In the genomic region with DNA sequence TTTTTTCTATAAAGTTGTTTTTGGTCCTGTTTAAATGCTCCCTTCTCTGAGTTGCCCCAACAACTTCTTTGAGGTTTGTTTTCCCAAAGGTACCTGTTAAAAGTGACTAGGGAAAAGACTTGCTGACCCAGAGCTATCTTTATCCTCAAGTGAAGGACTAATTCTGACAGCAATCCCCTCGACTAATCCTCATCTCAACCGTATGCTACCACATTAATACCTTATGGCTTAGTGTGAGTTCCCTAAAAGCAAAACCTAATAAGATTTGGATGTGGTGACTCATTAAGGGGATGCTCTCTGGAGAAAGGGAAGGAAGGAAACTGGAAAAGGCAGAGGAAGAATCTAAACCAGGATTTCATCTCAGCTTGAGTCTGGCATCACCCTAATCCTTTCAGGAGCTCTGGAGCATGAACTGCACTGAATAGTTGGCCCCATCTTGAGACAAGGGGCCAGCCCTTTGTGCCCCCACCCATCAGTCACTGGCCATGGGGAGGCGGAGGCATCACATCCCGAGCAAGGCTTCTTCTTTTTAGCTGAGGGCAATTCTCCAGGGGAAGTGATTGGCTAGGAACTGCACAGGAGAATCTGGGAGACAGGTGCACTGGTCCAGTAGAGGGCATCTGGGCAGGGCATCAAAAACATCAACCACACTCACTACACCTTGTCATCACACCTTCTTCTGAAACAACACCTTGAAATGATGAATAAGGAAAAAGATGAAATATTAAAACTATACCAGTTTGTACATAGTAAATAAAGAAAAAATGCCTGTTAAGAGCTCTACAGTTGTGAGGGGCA, we compare ENCODE assay signal across 1 cellular context.
TF ChIP-seq lines count a peak whose summit lies in the region.

No MANE protein-coding gene starts in this region.

TF ChIP-seq in GM23338, 12 proteins besides CTCF, POLR2A, EP300 and RAD21:
- TF ChIP-seq, protein P1, sequence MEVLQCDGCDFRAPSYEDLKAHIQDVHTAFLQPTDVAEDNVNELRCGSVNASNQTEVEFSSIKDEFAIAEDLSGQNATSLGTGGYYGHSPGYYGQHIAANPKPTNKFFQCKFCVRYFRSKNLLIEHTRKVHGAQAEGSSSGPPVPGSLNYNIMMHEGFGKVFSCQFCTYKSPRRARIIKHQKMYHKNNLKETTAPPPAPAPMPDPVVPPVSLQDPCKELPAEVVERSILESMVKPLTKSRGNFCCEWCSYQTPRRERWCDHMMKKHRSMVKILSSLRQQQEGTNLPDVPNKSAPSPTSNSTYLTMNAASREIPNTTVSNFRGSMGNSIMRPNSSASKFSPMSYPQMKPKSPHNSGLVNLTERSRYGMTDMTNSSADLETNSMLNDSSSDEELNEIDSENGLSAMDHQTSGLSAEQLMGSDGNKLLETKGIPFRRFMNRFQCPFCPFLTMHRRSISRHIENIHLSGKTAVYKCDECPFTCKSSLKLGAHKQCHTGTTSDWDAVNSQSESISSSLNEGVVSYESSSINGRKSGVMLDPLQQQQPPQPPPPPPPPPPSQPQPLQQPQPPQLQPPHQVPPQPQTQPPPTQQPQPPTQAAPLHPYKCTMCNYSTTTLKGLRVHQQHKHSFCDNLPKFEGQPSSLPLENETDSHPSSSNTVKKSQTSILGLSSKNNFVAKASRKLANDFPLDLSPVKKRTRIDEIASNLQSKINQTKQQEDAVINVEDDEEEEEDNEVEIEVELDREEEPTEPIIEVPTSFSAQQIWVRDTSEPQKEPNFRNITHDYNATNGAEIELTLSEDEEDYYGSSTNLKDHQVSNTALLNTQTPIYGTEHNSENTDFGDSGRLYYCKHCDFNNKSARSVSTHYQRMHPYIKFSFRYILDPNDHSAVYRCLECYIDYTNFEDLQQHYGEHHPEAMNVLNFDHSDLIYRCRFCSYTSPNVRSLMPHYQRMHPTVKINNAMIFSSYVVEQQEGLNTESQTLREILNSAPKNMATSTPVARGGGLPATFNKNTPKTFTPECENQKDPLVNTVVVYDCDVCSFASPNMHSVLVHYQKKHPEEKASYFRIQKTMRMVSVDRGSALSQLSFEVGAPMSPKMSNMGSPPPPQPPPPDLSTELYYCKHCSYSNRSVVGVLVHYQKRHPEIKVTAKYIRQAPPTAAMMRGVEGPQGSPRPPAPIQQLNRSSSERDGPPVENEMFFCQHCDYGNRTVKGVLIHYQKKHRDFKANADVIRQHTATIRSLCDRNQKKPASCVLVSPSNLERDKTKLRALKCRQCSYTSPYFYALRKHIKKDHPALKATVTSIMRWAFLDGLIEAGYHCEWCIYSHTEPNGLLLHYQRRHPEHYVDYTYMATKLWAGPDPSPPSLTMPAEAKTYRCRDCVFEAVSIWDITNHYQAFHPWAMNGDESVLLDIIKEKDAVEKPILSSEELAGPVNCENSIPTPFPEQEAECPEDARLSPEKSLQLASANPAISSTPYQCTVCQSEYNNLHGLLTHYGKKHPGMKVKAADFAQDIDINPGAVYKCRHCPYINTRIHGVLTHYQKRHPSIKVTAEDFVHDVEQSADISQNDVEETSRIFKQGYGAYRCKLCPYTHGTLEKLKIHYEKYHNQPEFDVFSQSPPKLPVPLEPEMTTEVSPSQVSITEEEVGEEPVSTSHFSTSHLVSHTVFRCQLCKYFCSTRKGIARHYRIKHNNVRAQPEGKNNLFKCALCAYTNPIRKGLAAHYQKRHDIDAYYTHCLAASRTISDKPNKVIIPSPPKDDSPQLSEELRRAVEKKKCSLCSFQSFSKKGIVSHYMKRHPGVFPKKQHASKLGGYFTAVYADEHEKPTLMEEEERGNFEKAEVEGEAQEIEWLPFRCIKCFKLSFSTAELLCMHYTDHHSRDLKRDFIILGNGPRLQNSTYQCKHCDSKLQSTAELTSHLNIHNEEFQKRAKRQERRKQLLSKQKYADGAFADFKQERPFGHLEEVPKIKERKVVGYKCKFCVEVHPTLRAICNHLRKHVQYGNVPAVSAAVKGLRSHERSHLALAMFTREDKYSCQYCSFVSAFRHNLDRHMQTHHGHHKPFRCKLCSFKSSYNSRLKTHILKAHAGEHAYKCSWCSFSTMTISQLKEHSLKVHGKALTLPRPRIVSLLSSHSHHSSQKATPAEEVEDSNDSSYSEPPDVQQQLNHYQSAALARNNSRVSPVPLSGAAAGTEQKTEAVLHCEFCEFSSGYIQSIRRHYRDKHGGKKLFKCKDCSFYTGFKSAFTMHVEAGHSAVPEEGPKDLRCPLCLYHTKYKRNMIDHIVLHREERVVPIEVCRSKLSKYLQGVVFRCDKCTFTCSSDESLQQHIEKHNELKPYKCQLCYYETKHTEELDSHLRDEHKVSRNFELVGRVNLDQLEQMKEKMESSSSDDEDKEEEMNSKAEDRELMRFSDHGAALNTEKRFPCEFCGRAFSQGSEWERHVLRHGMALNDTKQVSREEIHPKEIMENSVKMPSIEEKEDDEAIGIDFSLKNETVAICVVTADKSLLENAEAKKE (CRISPR knock-in tag; IDR thresholded peaks at IDR 0.05), result no peak
- TF ChIP-seq EZH2phosphoT487 (IDR thresholded peaks at IDR 0.05; ENCODE audit: unreplicated experiment) (no peak), JUNB (IDR thresholded peaks at IDR 0.05; ENCODE audit: unreplicated experiment) (no peak), POLR2AphosphoS5 (IDR thresholded peaks at IDR 0.05; ENCODE audit: low read depth) (no peak), NANOG (IDR thresholded peaks at IDR 0.05; ENCODE audit: borderline replicate concordance) (no peak), STAT1 (IDR thresholded peaks at IDR 0.05; ENCODE audit: unreplicated experiment) (no peak), EZH2 (IDR thresholded peaks at IDR 0.05; ENCODE audit: low read depth, unreplicated experiment) (no peak), ZNF114 (CRISPR knock-in tag; IDR thresholded peaks at IDR 0.05) (no peak), ZNF331 (CRISPR knock-in tag; IDR thresholded peaks at IDR 0.05; ENCODE audit: low read depth) (no peak), CREB1 (CRISPR knock-in tag; IDR thresholded peaks at IDR 0.05; ENCODE audit: low read depth) (no peak)
- TF ChIP-seq, protein P2, sequence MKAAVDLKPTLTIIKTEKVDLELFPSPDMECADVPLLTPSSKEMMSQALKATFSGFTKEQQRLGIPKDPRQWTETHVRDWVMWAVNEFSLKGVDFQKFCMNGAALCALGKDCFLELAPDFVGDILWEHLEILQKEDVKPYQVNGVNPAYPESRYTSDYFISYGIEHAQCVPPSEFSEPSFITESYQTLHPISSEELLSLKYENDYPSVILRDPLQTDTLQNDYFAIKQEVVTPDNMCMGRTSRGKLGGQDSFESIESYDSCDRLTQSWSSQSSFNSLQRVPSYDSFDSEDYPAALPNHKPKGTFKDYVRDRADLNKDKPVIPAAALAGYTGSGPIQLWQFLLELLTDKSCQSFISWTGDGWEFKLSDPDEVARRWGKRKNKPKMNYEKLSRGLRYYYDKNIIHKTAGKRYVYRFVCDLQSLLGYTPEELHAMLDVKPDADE (IDR thresholded peaks at IDR 0.05), result no peak
- TF ChIP-seq, protein P3, sequence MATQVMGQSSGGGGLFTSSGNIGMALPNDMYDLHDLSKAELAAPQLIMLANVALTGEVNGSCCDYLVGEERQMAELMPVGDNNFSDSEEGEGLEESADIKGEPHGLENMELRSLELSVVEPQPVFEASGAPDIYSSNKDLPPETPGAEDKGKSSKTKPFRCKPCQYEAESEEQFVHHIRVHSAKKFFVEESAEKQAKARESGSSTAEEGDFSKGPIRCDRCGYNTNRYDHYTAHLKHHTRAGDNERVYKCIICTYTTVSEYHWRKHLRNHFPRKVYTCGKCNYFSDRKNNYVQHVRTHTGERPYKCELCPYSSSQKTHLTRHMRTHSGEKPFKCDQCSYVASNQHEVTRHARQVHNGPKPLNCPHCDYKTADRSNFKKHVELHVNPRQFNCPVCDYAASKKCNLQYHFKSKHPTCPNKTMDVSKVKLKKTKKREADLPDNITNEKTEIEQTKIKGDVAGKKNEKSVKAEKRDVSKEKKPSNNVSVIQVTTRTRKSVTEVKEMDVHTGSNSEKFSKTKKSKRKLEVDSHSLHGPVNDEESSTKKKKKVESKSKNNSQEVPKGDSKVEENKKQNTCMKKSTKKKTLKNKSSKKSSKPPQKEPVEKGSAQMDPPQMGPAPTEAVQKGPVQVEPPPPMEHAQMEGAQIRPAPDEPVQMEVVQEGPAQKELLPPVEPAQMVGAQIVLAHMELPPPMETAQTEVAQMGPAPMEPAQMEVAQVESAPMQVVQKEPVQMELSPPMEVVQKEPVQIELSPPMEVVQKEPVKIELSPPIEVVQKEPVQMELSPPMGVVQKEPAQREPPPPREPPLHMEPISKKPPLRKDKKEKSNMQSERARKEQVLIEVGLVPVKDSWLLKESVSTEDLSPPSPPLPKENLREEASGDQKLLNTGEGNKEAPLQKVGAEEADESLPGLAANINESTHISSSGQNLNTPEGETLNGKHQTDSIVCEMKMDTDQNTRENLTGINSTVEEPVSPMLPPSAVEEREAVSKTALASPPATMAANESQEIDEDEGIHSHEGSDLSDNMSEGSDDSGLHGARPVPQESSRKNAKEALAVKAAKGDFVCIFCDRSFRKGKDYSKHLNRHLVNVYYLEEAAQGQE (IDR thresholded peaks at IDR 0.05; ENCODE audit: unreplicated experiment), result no peak
